In the genomic region with DNA sequence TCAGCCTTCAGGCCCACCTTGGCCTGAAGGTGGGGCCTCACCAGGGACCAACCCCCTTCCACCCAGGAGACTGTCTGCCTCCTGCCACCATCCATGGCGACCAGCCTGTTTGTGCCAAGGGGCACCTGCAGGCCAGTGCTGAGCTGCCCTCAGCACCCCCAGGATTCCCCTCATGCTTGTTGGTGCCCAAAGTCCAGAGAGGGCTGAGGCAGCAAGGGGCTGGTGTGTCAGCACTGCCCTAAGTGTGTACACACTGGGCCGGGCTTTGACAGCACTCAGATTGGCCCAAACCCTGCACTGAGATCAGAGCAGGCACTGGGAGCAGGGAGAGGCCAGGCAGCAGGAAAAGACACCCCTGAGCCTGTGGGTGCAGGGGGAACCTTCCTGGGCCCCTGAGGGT, we compare ENCODE assay signal across 8 cellular contexts. TPM values are rescaled to one million over a fixed set of nuclear protein-coding genes. Genes with fewer than 3 reads are reported as not detected.
"Had no signal": no experiment of that assay in that cellular context is flagged by ENCODE, and none has a peak within 500 bp of the region (broad histone marks: within the 10 kb centered on the region; RNA-seq: fewer than 3 reads in every experiment).

No MANE protein-coding gene starts in this region.

- DNase-seq: GM23248, GOT3, HCEC 1CT, IMR-90 had no signal

- H3K9ac ChIP-seq: GM23248 had no signal

- H2AFZ ChIP-seq: GM23248 had no signal

- FAIRE-seq: H54, K562 had no signal

- H3K4me3 Mint-ChIP-seq: H9 had no signal

- H3K4me3 ChIP-seq: GM23248, K562 had no signal

- H3K27ac ChIP-seq: GM23248 had no signal

- ATAC-seq: K562 had no signal

RNA-seq across cellular contexts. Expression of gene ADAM21, which starts 53.7 kb away (rescaled TPM):
- total RNA-seq: H9, HT-29 had no signal
